Comparison of ENCODE assay signal across 11 cellular contexts in genomic region chr1:13368544-13368943, GRCh38. TPM values are rescaled to one million over a fixed set of nuclear protein-coding genes. Genes with fewer than 3 reads are reported as not detected.
DNase-seq lines count a peak whose midpoint lies in the region; ATAC-seq and TF ChIP-seq lines count a peak whose summit lies in the region.
"Not testable (repeated sequence)": the region's sequence is repeated elsewhere in the genome, so short reads cannot be mapped to it uniquely, and the experiment has no call there.
"Had no signal": no experiment of that assay in that cellular context is flagged by ENCODE, and none has a peak within 500 bp of the region (broad histone marks: within the 10 kb centered on the region; RNA-seq: fewer than 3 reads in every experiment).

No MANE protein-coding gene starts in this region.

- peaks cover 32% of the 10 kb centered on the region for H3K9me3 Mint-ChIP-seq in HFFc6
- not testable (repeated sequence) for H3K9me3 Mint-ChIP-seq in activated CD8-positive, alpha-beta T cell treated with anti-CD3 and anti-CD28 coated beads, Interleukin-2, amount 10 ng/mL, durations not matched to agents 7 days and 5 days (ENCODE audit: insufficient read depth)

- not testable (repeated sequence) for H3K4me3 Mint-ChIP-seq in HFFc6; activated CD8-positive, alpha-beta T cell treated with anti-CD3 and anti-CD28 coated beads, Interleukin-2, amount 10 ng/mL, durations not matched to agents 7 days and 5 days

- H3K4me1 Mint-ChIP-seq in HFFc6 (ENCODE audit: low read depth); activated CD8-positive, alpha-beta T cell treated with anti-CD3 and anti-CD28 coated beads, Interleukin-2, amount 10 ng/mL, durations not matched to agents 7 days and 5 days (ENCODE audit: low read depth): not testable (repeated sequence)

- not testable (repeated sequence) for H3K36me3 Mint-ChIP-seq in HFFc6 (ENCODE audit: low read depth); activated CD8-positive, alpha-beta T cell treated with anti-CD3 and anti-CD28 coated beads, Interleukin-2, amount 10 ng/mL, durations not matched to agents 7 days and 5 days (ENCODE audit: low read depth)

- H3K27ac Mint-ChIP-seq in HFFc6; activated CD8-positive, alpha-beta T cell treated with anti-CD3 and anti-CD28 coated beads, Interleukin-2, amount 10 ng/mL, durations not matched to agents 7 days and 5 days: not testable (repeated sequence)

- not testable (repeated sequence) for H3K27me3 Mint-ChIP-seq in HFFc6 (ENCODE audit: insufficient read depth); activated CD8-positive, alpha-beta T cell treated with anti-CD3 and anti-CD28 coated beads, Interleukin-2, amount 10 ng/mL, durations not matched to agents 7 days and 5 days (ENCODE audit: low read depth)

- POLR2A ChIA-PET in activated CD8-positive, alpha-beta T cell treated with anti-CD3 and anti-CD28 coated beads, Interleukin-2, amount 10 ng/mL, durations not matched to agents 7 days and 5 days (lab: Charles Lee) = not testable (repeated sequence)

- CTCF ChIA-PET in activated CD8-positive, alpha-beta T cell treated with anti-CD3 and anti-CD28 coated beads, Interleukin-2, amount 10 ng/mL, durations not matched to agents 7 days and 5 days (lab: Charles Lee) = not testable (repeated sequence)

- ATAC-seq in activated CD8-positive, alpha-beta T cell treated with anti-CD3 and anti-CD28 coated beads, Interleukin-2, amount 10 ng/mL, durations not matched to agents 7 days and 5 days = not testable (repeated sequence)

- peak; percentile 18; the same call in 1 of the 2 replicates for TF ChIP-seq CTCF in HFFc6 (IDR thresholded peaks at IDR 0.05)

- peak; percentile 3 for DNase-seq in CD1c-positive myeloid dendritic cell (ENCODE audit: extremely low spot score)
- not testable (repeated sequence) for DNase-seq in HFFc6
- DNase-seq in OCI-M1 (lab: John Stamatoyannopoulos, UW) = peak; percentile 68
- peak; percentile 24 for DNase-seq in activated CD8-positive, alpha-beta T cell treated with anti-CD3 and anti-CD28 coated beads, Interleukin-2, amount 10 ng/mL, durations not matched to agents 7 days and 5 days
- peak; percentile 4 for DNase-seq in germinal center (ENCODE audit: low spot score)
- peak; percentile 23 to 44 for DNase-seq in stimulated activated CD4-positive, alpha-beta T cell treated with anti-CD3 and anti-CD28 coated beads, Interleukin-2, amount 100 ng/mL, for 24 hours

RNA-seq across cellular contexts. Expression of gene PRAMEF19, which starts 3.2 kb away (rescaled TPM):
- not detected for total RNA-seq in HFFc6 (2021; fragmentation: NEBNext Ultra II Directional; extraction: Animal tissue kit (Norgen Biotek cat#: 25700))
- not detected for total RNA-seq in activated CD8-positive, alpha-beta T cell treated with anti-CD3 and anti-CD28 coated beads, Interleukin-2, amount 10 ng/mL, durations not matched to agents 7 days and 5 days
- total RNA-seq: endothelial cell of umbilical vein, mucosa of descending colon, osteocyte, Right ventricle myocardium superior, smooth muscle cell had no signal

RNA-seq across cellular contexts. Expression of gene PRAMEF17, which starts 20.9 kb away (rescaled TPM):
- total RNA-seq in HFFc6 (2021; fragmentation: NEBNext Ultra II Directional; extraction: Animal tissue kit (Norgen Biotek cat#: 25700)) = not detected
- total RNA-seq in activated CD8-positive, alpha-beta T cell treated with anti-CD3 and anti-CD28 coated beads, Interleukin-2, amount 10 ng/mL, durations not matched to agents 7 days and 5 days = not detected
- total RNA-seq: endothelial cell of umbilical vein, mucosa of descending colon, osteocyte, Right ventricle myocardium superior, smooth muscle cell had no signal

RNA-seq across cellular contexts. Expression of gene PRAMEF14, which starts 21.6 kb away (rescaled TPM):
- total RNA-seq in HFFc6 (2021; fragmentation: NEBNext Ultra II Directional; extraction: Animal tissue kit (Norgen Biotek cat#: 25700)) = not detected
- total RNA-seq in activated CD8-positive, alpha-beta T cell treated with anti-CD3 and anti-CD28 coated beads, Interleukin-2, amount 10 ng/mL, durations not matched to agents 7 days and 5 days = not detected
- total RNA-seq: endothelial cell of umbilical vein, mucosa of descending colon, osteocyte, Right ventricle myocardium superior, smooth muscle cell had no signal

RNA-seq across cellular contexts. Expression of gene PRAMEF20, which starts 41.7 kb away (rescaled TPM):
- total RNA-seq in HFFc6 (2021; fragmentation: NEBNext Ultra II Directional; extraction: Animal tissue kit (Norgen Biotek cat#: 25700)) = not detected
- not detected for total RNA-seq in activated CD8-positive, alpha-beta T cell treated with anti-CD3 and anti-CD28 coated beads, Interleukin-2, amount 10 ng/mL, durations not matched to agents 7 days and 5 days
- total RNA-seq: endothelial cell of umbilical vein, mucosa of descending colon, osteocyte, Right ventricle myocardium superior, smooth muscle cell had no signal

RNA-seq across cellular contexts. Expression of gene PRAMEF15, which starts 53.2 kb away (rescaled TPM):
- total RNA-seq in HFFc6 (2021; fragmentation: NEBNext Ultra II Directional; extraction: Animal tissue kit (Norgen Biotek cat#: 25700)) = not detected
- not detected for total RNA-seq in activated CD8-positive, alpha-beta T cell treated with anti-CD3 and anti-CD28 coated beads, Interleukin-2, amount 10 ng/mL, durations not matched to agents 7 days and 5 days
- total RNA-seq: endothelial cell of umbilical vein, mucosa of descending colon, osteocyte, Right ventricle myocardium superior, smooth muscle cell had no signal
